14 cellular contexts compared by ENCODE assay signal in the genomic region with DNA sequence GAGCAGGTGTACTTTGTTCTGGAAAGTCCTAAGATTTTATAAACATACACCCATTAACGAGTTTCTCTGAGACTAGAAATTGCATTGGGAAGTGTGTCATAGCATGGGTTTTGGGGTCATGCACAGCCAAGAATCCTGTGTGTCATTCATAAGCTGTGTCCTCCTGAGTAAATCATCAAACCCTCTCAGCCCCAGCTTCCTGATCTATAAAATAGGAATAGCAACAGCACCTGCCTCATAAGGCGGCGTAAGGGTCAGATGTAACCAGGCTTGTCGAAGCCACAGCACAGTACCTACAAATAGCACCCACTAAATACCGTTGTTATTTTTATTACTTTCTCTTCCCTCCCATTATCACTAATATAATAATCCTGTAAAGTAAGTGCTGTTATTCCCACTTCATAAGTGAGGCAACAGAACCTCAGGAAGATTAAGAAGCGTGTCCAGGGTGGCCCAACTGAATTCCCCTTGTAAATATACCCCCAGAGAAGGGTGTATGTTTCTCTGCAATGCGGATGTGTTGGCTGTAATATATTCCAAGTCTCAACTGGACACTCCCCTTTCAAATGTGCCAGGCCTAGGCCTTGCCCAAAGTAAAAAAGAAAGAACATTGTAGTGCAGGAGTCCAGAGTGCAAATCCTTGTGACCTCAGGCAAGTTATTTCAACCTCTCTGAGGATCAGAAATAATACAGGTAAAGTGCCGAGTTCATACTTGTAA.
DNase-seq lines count a peak whose midpoint lies in the region; ATAC-seq and TF ChIP-seq lines count a peak whose summit lies in the region.
"Had no signal": no experiment of that assay in that cellular context is flagged by ENCODE, and none has a peak within 500 bp of the region (broad histone marks: within the 10 kb centered on the region; RNA-seq: fewer than 3 reads in every experiment).

No MANE protein-coding gene starts in this region.

- H3K27me3 ChIP-seq in IMR-90 (ENCODE audit: control insufficient read depth, insufficient read depth, low read length) (no peaks in the 10 kb centered on the region), tibial artery (no peaks in the 10 kb centered on the region), GM23338 (ENCODE audit: insufficient read depth) (no peaks in the 10 kb centered on the region)

- peaks cover 25% of the 10 kb centered on the region for H3K4me1 Mint-ChIP-seq in GM23338

- H3K9me2 ChIP-seq in GM23338 (ENCODE audit: insufficient read depth) = peaks cover 7% of the 10 kb centered on the region; the same call in 1 of the 2 replicates

- H3K4me1 ChIP-seq in IMR-90 (ENCODE audit: control insufficient read depth, insufficient read depth, low read length) (peaks cover 14% of the 10 kb centered on the region), tibial artery (peaks cover 7 to 70% (median 29%) of the 10 kb centered on the region in 4 donors), GM23338 (ENCODE audit: insufficient read depth) (peaks cover 10% of the 10 kb centered on the region)

- no peaks in the 10 kb centered on the region for H3K79me2 ChIP-seq in GM23338 (replicated peaks; ENCODE audit: insufficient read depth)

- no CpG with 5 or more reads among the region's 8 CpGs for WGBS in IMR-90 (ENCODE audit: extremely low coverage in 2 of 2, insufficient read length in 1 of 2), 2 experiments

- H3F3A ChIP-seq in GM23338 (replicated peaks; ENCODE audit: low read depth) = no peaks in the 10 kb centered on the region

- TF ChIP-seq RAD21 in IMR-90 (IDR thresholded peaks at IDR 0.05; ENCODE audit: low read length) = no peak

- H3K9ac ChIP-seq in IMR-90 (ENCODE audit: low read depth, low read length) = no peak overlapping the region

- POLR2A ChIA-PET in IMR-90 (lab: Charles Lee; ENCODE audit: unreplicated experiment) = no interaction called here

- no peaks in the 10 kb centered on the region for H3K9me3 ChIP-seq in IMR-90 (ENCODE audit: control insufficient read depth, insufficient read depth, low read length)
- H3K9me3 ChIP-seq in tibial artery = no peaks in the 10 kb centered on the region

- no peak overlapping the region for H3K56ac ChIP-seq in IMR-90 (ENCODE audit: extremely low read depth, insufficient read depth, low read length)

- H4K91ac ChIP-seq in IMR-90 (ENCODE audit: insufficient read depth, low read depth, low read length) = no peak overlapping the region

- H4K20me1 ChIP-seq in IMR-90 (ENCODE audit: insufficient read depth, low read length) (peaks cover 4% of the 10 kb centered on the region; the same call in 1 of the 2 replicates), GM23338 (replicated peaks; ENCODE audit: insufficient read depth) (no peaks in the 10 kb centered on the region)

- dilution Hi-C loops in IMR-90 (cut with HindIII; ENCODE audit: low sequenced_read_pairs, unreplicated experiment) = no loop called here

- H4K8ac ChIP-seq in IMR-90 (ENCODE audit: low read depth in 2 of 2, low read length in 2 of 2) = no peak overlapping the region

- no peak overlapping the region for H2AK9ac ChIP-seq in IMR-90 (replicated peaks; ENCODE audit: low read depth, low read length, poor library complexity)

- no peaks in the 10 kb centered on the region for H3K9me3 Mint-ChIP-seq in GM23338
- H3K9me3 Mint-ChIP-seq: activated T-helper 17 cell treated with anti-CD3 and anti-CD28 coated beads, Interleukin-2, amount 50 U/mL, for 72 hours; brain had no signal

- DNase-seq in NCI-H510A treated with DMSO at 0.1 percent for 48 hours (lab: John Stamatoyannopoulos, UW) (peak; percentile 31), NCI-H510A (lab: John Stamatoyannopoulos, UW) (no peak), IMR-90 (no peak), kidney tubule cell (ENCODE audit: low spot score) (peak; percentile 95), tibial artery (no peak), GM23338 (ENCODE audit: low spot score) (no peak)
- no peak for DNase-seq in activated naive CD4-positive, alpha-beta T cell treated with anti-CD3 and anti-CD28 coated beads, Interleukin-2, amount 50 U/mL, for 16 hours
- no peak for DNase-seq in effector CD4-positive, alpha-beta T cell
- DNase-seq: 8988T, erythroblast, NCI-H446 treated with DMSO at 0.1 percent for 48 hours had no signal

- no peak overlapping the region for H3K4me3 Mint-ChIP-seq in GM23338
- H3K4me3 Mint-ChIP-seq: activated T-helper 17 cell treated with anti-CD3 and anti-CD28 coated beads, Interleukin-2, amount 50 U/mL, for 72 hours; brain had no signal

- no peak for ATAC-seq in IMR-90 (ENCODE audit: low read depth)
- ATAC-seq in GM23338 = no peak
- ATAC-seq: activated CD4-positive, CD25-positive, alpha-beta regulatory T cell treated with anti-CD3 and anti-CD28 coated beads, Interleukin-2, amount 50 U/mL, for 24 hours; activated T-helper 17 cell treated with anti-CD3 and anti-CD28 coated beads, Interleukin-2, amount 50 U/mL, for 72 hours had no signal

- H3K23ac ChIP-seq in IMR-90 (ENCODE audit: low read depth, low read length) = no peak overlapping the region

- no peak overlapping the region for H3K4ac ChIP-seq in IMR-90 (ENCODE audit: low read depth, low read length)

- H3K14ac ChIP-seq in IMR-90 (replicated peaks; ENCODE audit: low read depth, low read length) = no peak overlapping the region

- TF ChIP-seq CTCF in IMR-90 (conservative IDR thresholded peaks at IDR 0.05; ENCODE audit: low read depth, low read length) (no peak), tibial artery (IDR thresholded peaks at IDR 0.05) (no peak), GM23338 (conservative IDR thresholded peaks at IDR 0.05; ENCODE audit: low read depth in 2 of 2) (no peak)

- peaks cover 11% of the 10 kb centered on the region; the same call in 2 of the 3 replicates for H3K36me3 Mint-ChIP-seq in GM23338 (ENCODE audit: low read depth)

- H2BK120ac ChIP-seq in IMR-90 (ENCODE audit: low read depth, low read length) = no peak overlapping the region

- CTCF ChIA-PET in IMR-90 (lab: Yijun Ruan, JAX) = interaction anchor here (0.5 kb wide), 1 partner anchor 9 kb away, joined by 3 read pairs; no protein-coding TSS in a partner anchor

- no peak overlapping the region for H3K4me2 ChIP-seq in IMR-90 (ENCODE audit: low read depth, low read length)
- no peak overlapping the region for H3K4me2 ChIP-seq in GM23338

- no peak overlapping the region for H2BK5ac ChIP-seq in IMR-90 (ENCODE audit: low read depth, low read length, poor library complexity, severe bottlenecking)

- no peak overlapping the region for H3K27ac Mint-ChIP-seq in GM23338

- H3K4me3 ChIP-seq in IMR-90 (ENCODE audit: insufficient read depth, low read depth, low read length) (no peak overlapping the region), tibial artery (no peak overlapping the region), GM23338 (no peak overlapping the region)

- H3K27me3 Mint-ChIP-seq in GM23338 (ENCODE audit: insufficient read depth, low read depth, poor library complexity) = peaks cover 3% of the 10 kb centered on the region
- H3K27me3 Mint-ChIP-seq: activated T-helper 17 cell treated with anti-CD3 and anti-CD28 coated beads, Interleukin-2, amount 50 U/mL, for 72 hours; brain had no signal

- H3K36me3 ChIP-seq in IMR-90 (ENCODE audit: control insufficient read depth, insufficient read depth, low read length) = peaks cover 10% of the 10 kb centered on the region
- H3K36me3 ChIP-seq in tibial artery = peaks cover 16 to 31% (median 19%) of the 10 kb centered on the region in 3 donors
- no peaks in the 10 kb centered on the region for H3K36me3 ChIP-seq in GM23338 (ENCODE audit: insufficient read depth)

- no peak overlapping the region for H2BK15ac ChIP-seq in IMR-90 (ENCODE audit: low read depth, low read length)

- TF ChIP-seq POLR2A in IMR-90 (IDR thresholded peaks at IDR 0.05; ENCODE audit: low read depth, low read length) = no peak

- no peak overlapping the region for H2BK20ac ChIP-seq in IMR-90 (ENCODE audit: low read depth, low read length)

- no TSS peak for BruUV-seq in IMR-90 (replicated peaks; lab: Mats Ljungman, UMichigan)

- H2AK5ac ChIP-seq in IMR-90 (ENCODE audit: low read depth, low read length) = peak overlapping the region; percentile 0; the same call in 1 of the 2 replicates

- in situ Hi-C loops in IMR-90 (cut with MboI; ENCODE audit: low sequenced_read_pairs) = no loop called here

- no peak overlapping the region for H3K18ac ChIP-seq in IMR-90 (ENCODE audit: low read depth, low read length)

- peaks cover 22 to 66% of the 10 kb centered on the region in 2 experiments for H3K79me1 ChIP-seq in IMR-90 (ENCODE audit: low read depth in 1 of 2, low read length in 2 of 2)

- H3K9me1 ChIP-seq in IMR-90 (ENCODE audit: insufficient read depth, low read length) = peaks cover 14% of the 10 kb centered on the region

- H2AFZ ChIP-seq in IMR-90 (replicated peaks; ENCODE audit: low read length, poor library complexity) (no peak overlapping the region), GM23338 (no peak overlapping the region)

- intact Hi-C loops in IMR-90 (cut with micrococcal nuclease) (no loop called here), tibial artery (cut with DNase I; ENCODE audit: low total_unique reads) (loop anchor here (10.0 kb wide), 1 partner anchor 238 kb away; a partner anchor contains a TSS)

- H4K5ac ChIP-seq in IMR-90 (ENCODE audit: low read depth, low read length) = no peak overlapping the region

- H3K27ac ChIP-seq in IMR-90 (ENCODE audit: insufficient read depth, low read length) (no peak overlapping the region), tibial artery (peak overlapping the region; percentile 24 to 56), GM23338 (ENCODE audit: low read depth) (no peak overlapping the region)

TF ChIP-seq in IMR-90, 13 proteins besides CTCF, POLR2A, EP300 and RAD21 (continues in another document):
- no peak for TF ChIP-seq CHD1 (IDR thresholded peaks at IDR 0.05; ENCODE audit: low read depth, low read length)
- TF ChIP-seq MAZ (IDR thresholded peaks at IDR 0.05; ENCODE audit: borderline replicate concordance, low read depth, low read length) = no peak
- TF ChIP-seq SMC3 (IDR thresholded peaks at IDR 0.05; ENCODE audit: low read depth, low read length) = no peak
- TF ChIP-seq FOS (IDR thresholded peaks at IDR 0.05; ENCODE audit: low read depth, low read length) = no peak

TF ChIP-seq in GM23338, 12 proteins besides CTCF, POLR2A, EP300 and RAD21 (continues in another document):
- TF ChIP-seq ZNF331 (CRISPR knock-in tag; IDR thresholded peaks at IDR 0.05; ENCODE audit: low read depth) (no peak), CREB1 (CRISPR knock-in tag; IDR thresholded peaks at IDR 0.05; ENCODE audit: low read depth) (no peak), POLR2AphosphoS5 (IDR thresholded peaks at IDR 0.05; ENCODE audit: low read depth) (no peak), EZH2 (IDR thresholded peaks at IDR 0.05; ENCODE audit: low read depth, unreplicated experiment) (no peak), ZNF114 (CRISPR knock-in tag; IDR thresholded peaks at IDR 0.05) (no peak), NANOG (IDR thresholded peaks at IDR 0.05; ENCODE audit: borderline replicate concordance) (no peak)

Comparison
In these comparisons a context has a peak if more than half of its experiments do, and no peak if none do; other contexts are left out.
1. DNase-seq: peak in NCI-H510A treated with DMSO at 0.1 percent for 48 hours (single experiment) and kidney tubule cell (single experiment); none in NCI-H510A (single experiment), IMR-90 (single experiment), tibial artery (0 of 2), activated naive CD4-positive, alpha-beta T cell treated with anti-CD3 and anti-CD28 coated beads, Interleukin-2, amount 50 U/mL, for 16 hours (single experiment), GM23338 (single experiment) and effector CD4-positive, alpha-beta T cell (single experiment).
2. H3K27ac ChIP-seq: peak in tibial artery (2 of 2); none in IMR-90 (single experiment) and GM23338 (single experiment).